In genomic region chr18:6270791-6271216, GRCh38 we compare ENCODE assay signal across 15 cellular contexts.
DNase-seq lines count a peak whose midpoint lies in the region; ATAC-seq, FAIRE-seq and TF ChIP-seq lines count a peak whose summit lies in the region.
"Had no signal": no experiment of that assay in that cellular context is flagged by ENCODE, and none has a peak within 500 bp of the region (broad histone marks: within the 10 kb centered on the region; RNA-seq: fewer than 3 reads in every experiment).

No MANE protein-coding gene starts in this region.

- TF ChIP-seq CTCF in kidney (IDR thresholded peaks at IDR 0.05; ENCODE audit: borderline replicate concordance, extremely low read depth, insufficient read depth) = no peak
- no peak for TF ChIP-seq CTCF in BE2C (IDR thresholded peaks at IDR 0.05; ENCODE audit: low read depth, low read length)

- H3K4me1 ChIP-seq in kidney (ENCODE audit: control insufficient read depth in 1 of 2, insufficient read depth in 1 of 2, low read depth in 1 of 2, low read length in 2 of 2) = no peaks in the 10 kb centered on the region
- H3K4me1 ChIP-seq in BE2C = no peaks in the 10 kb centered on the region

- ATAC-seq in GM21786 (IDR thresholded peaks at IDR 0.05; ENCODE audit: unreplicated experiment) (peak; percentile 93), HG03280 (IDR thresholded peaks at IDR 0.05; ENCODE audit: unreplicated experiment) (peak; percentile 88)
- ATAC-seq in stimulated activated naive CD8-positive, alpha-beta T cell treated with anti-CD3 and anti-CD28 coated beads, Interleukin-15, amount 100 ng/mL, for 72 hours = peak; percentile 54

- H3K4me3 Mint-ChIP-seq in stimulated activated naive CD8-positive, alpha-beta T cell treated with anti-CD3 and anti-CD28 coated beads, Interleukin-15, amount 100 ng/mL, for 72 hours = no peak overlapping the region

- H3K9me3 ChIP-seq in kidney (ENCODE audit: control insufficient read depth in 1 of 2, low read length in 2 of 2) = no peaks in the 10 kb centered on the region
- no peaks in the 10 kb centered on the region for H3K9me3 ChIP-seq in BE2C

- H3K4me1 Mint-ChIP-seq in stimulated activated naive CD8-positive, alpha-beta T cell treated with anti-CD3 and anti-CD28 coated beads, Interleukin-15, amount 100 ng/mL, for 72 hours = peaks cover 10% of the 10 kb centered on the region

- DNase-seq in activated gamma-delta T cell treated with Interleukin-2 at 50 U/mL for 16 hours (peak; percentile 11), activated gamma-delta T cell (lab: John Stamatoyannopoulos, UW) (no peak), SK-N-DZ (ENCODE audit: low spot score) (no peak), kidney (no peak), BE2C (no peak)
- no peak for DNase-seq in stimulated activated naive CD8-positive, alpha-beta T cell treated with anti-CD3 and anti-CD28 coated beads, Interleukin-15, amount 100 ng/mL, for 72 hours
- DNase-seq: DMS53, hippocampal formation, mesendoderm, NCI-H1930, T1000, trophoblast cell had no signal

- intact Hi-C loops in kidney (cut with DNase I) = no loop called here

- H3K4me3 ChIP-seq in kidney (ENCODE audit: low read length in 2 of 2) = no peak overlapping the region
- no peak overlapping the region for H3K4me3 ChIP-seq in BE2C (ENCODE audit: low read depth, low read length)

- H3K9ac ChIP-seq in kidney (ENCODE audit: low read length in 2 of 2) = no peak overlapping the region

- no peak overlapping the region for H3K27ac ChIP-seq in kidney (ENCODE audit: low read depth in 2 of 2, low read length in 2 of 2)

- no peaks in the 10 kb centered on the region for H3K27me3 ChIP-seq in BE2C

- H3K36me3 ChIP-seq in kidney (ENCODE audit: control insufficient read depth in 1 of 2, insufficient read depth in 2 of 2, low read length in 2 of 2) (peaks cover 0 to 4% of the 10 kb centered on the region in 2 donors), BE2C (no peaks in the 10 kb centered on the region)

- peaks cover 0 to 28% of the 10 kb centered on the region in 2 donors for H3K9me3 Mint-ChIP-seq in stimulated activated naive CD8-positive, alpha-beta T cell treated with anti-CD3 and anti-CD28 coated beads, Interleukin-15, amount 100 ng/mL, for 72 hours

- peaks cover 33% of the 10 kb centered on the region for H3K27me3 Mint-ChIP-seq in stimulated activated naive CD8-positive, alpha-beta T cell treated with anti-CD3 and anti-CD28 coated beads, Interleukin-15, amount 100 ng/mL, for 72 hours

- H3K27ac Mint-ChIP-seq in stimulated activated naive CD8-positive, alpha-beta T cell treated with anti-CD3 and anti-CD28 coated beads, Interleukin-15, amount 100 ng/mL, for 72 hours = no peak overlapping the region

- FAIRE-seq in kidney (lab: Jason Lieb, UNC) = no peak
- FAIRE-seq: A204.1 had no signal
